ENCODE assay signal across 20 cellular contexts in the genomic region with DNA sequence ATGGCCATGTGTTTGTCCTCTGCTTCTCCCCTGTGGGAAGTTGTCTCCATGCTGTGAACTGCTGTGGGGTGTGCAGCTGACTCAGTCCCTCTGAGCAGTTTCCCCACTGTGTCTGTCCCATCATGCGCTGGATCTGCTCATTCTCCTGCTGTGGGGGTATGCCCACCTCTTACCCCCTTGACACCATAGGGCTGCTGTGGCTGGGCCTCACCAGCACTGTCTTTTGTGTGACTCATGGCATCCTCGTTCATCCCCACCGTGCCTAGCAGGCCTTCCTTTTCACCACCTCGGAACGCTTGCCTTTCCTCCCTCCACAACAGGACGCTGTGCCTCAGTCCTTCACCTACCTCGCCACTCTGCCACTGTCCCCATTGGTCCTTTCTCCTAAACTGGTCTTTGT. TPM values are rescaled to one million over a fixed set of nuclear protein-coding genes. Genes with fewer than 3 reads are reported as not detected.
DNase-seq lines count a peak whose midpoint lies in the region; ATAC-seq and FAIRE-seq lines count a peak whose summit lies in the region.
"Had no signal": no experiment of that assay in that cellular context is flagged by ENCODE, and none has a peak within 500 bp of the region (broad histone marks: within the 10 kb centered on the region; RNA-seq: fewer than 3 reads in every experiment).

No MANE protein-coding gene starts in this region.

- peak overlapping the region; percentile 82 for H3K27ac ChIP-seq in CD4-positive, CD25-positive, alpha-beta regulatory T cell (ENCODE audit: insufficient read depth, low read length, poor library complexity, severe bottlenecking)
- H3K27ac ChIP-seq in mesendoderm (ENCODE audit: low read depth, low read length), result no peak overlapping the region
- H3K27ac ChIP-seq: gastrocnemius medialis, neutrophil, sigmoid colon had no signal

- peaks cover 48% of the 10 kb centered on the region for H3K4me1 ChIP-seq in CD4-positive, CD25-positive, alpha-beta regulatory T cell (ENCODE audit: control insufficient read depth, insufficient read depth, low read length, poor library complexity, severe bottlenecking)
- no peaks in the 10 kb centered on the region for H3K4me1 ChIP-seq in mesendoderm (ENCODE audit: control insufficient read depth, low read depth, low read length)
- H3K4me1 ChIP-seq: gastrocnemius medialis, sigmoid colon had no signal

- H3K4me3 ChIP-seq in CD4-positive, CD25-positive, alpha-beta regulatory T cell (ENCODE audit: low read depth, low read length), result no peak overlapping the region
- no peak overlapping the region for H3K4me3 ChIP-seq in mesendoderm (ENCODE audit: low read length)
- H3K4me3 ChIP-seq: gastrocnemius medialis, lung, sigmoid colon had no signal

- no peak overlapping the region for H2BK120ac ChIP-seq in mesendoderm (ENCODE audit: low read depth, low read length)

- H3K23ac ChIP-seq in mesendoderm (ENCODE audit: low read length), result no peak overlapping the region

- DNase-seq in CD4-positive, CD25-positive, alpha-beta regulatory T cell, result no peak
- no peak for DNase-seq in GM19239 (ENCODE audit: insufficient read length, low spot score)
- DNase-seq in mesendoderm, result no peak
- DNase-seq in NCI-H1694 treated with DMSO at 0.1 percent for 48 hours (lab: John Stamatoyannopoulos, UW), result no peak
- DNase-seq: AML-193; gastrocnemius medialis; IMR-90; NCI-H1048; RPMI8226; sigmoid colon; stimulated activated naive CD4-positive, alpha-beta T cell had no signal

- peaks cover 15 to 59% (median 40%) of the 10 kb centered on the region in 4 donors for H3K4me1 Mint-ChIP-seq in CD4-positive, CD25-positive, alpha-beta regulatory T cell
- peaks cover 40% of the 10 kb centered on the region for H3K4me1 Mint-ChIP-seq in activated T-helper 17 cell treated with anti-CD3 and anti-CD28 coated beads, Interleukin-2, amount 50 U/mL, for 72 hours

- no peaks in the 10 kb centered on the region for H3K79me2 ChIP-seq in mesendoderm (ENCODE audit: control insufficient read depth, insufficient read depth, low read length)

- no peak overlapping the region for H3K4ac ChIP-seq in mesendoderm (ENCODE audit: low read depth, low read length)

- H2AK5ac ChIP-seq in mesendoderm (ENCODE audit: low read length), result no peak overlapping the region

- ATAC-seq in CD4-positive, CD25-positive, alpha-beta regulatory T cell (ENCODE audit: low read depth in 2 of 2), result no peak
- no peak for ATAC-seq in activated T-helper 17 cell treated with anti-CD3 and anti-CD28 coated beads, Interleukin-2, amount 50 U/mL, for 72 hours (replicated peaks)
- ATAC-seq in HG02884 (IDR thresholded peaks at IDR 0.05; ENCODE audit: unreplicated experiment) (no peak), GM18519 (IDR thresholded peaks at IDR 0.05; ENCODE audit: low FRiP score, unreplicated experiment) (no peak), GM18868 (IDR thresholded peaks at IDR 0.05; ENCODE audit: unreplicated experiment) (no peak)
- ATAC-seq: gastrocnemius medialis, HCT116 had no signal

- H3K4me2 ChIP-seq in mesendoderm (ENCODE audit: low read length), result no peak overlapping the region

- H3K18ac ChIP-seq in mesendoderm (ENCODE audit: low read length), result no peak overlapping the region

- H3K56ac ChIP-seq in mesendoderm (ENCODE audit: low read length), result peak overlapping the region; percentile 61

- no CpG with 5 or more reads among the region's 7 CpGs for WGBS in mesendoderm (ENCODE audit: extremely low coverage, insufficient coverage, low lambda C conversion rate)

- H3K27me3 Mint-ChIP-seq in CD4-positive, CD25-positive, alpha-beta regulatory T cell, result peaks cover 4% of the 10 kb centered on the region
- no peaks in the 10 kb centered on the region for H3K27me3 Mint-ChIP-seq in activated T-helper 17 cell treated with anti-CD3 and anti-CD28 coated beads, Interleukin-2, amount 50 U/mL, for 72 hours

- peak overlapping the region in 2 of 4 donors; percentile 16 to 41 for H3K4me3 Mint-ChIP-seq in CD4-positive, CD25-positive, alpha-beta regulatory T cell
- H3K4me3 Mint-ChIP-seq in activated T-helper 17 cell treated with anti-CD3 and anti-CD28 coated beads, Interleukin-2, amount 50 U/mL, for 72 hours, result peak overlapping the region; percentile 72

- H3K36me3 ChIP-seq in CD4-positive, CD25-positive, alpha-beta regulatory T cell (ENCODE audit: control insufficient read depth, insufficient read depth, low read length), result no peaks in the 10 kb centered on the region
- peaks cover 9% of the 10 kb centered on the region for H3K36me3 ChIP-seq in mesendoderm (ENCODE audit: control insufficient read depth, insufficient read depth, low read length)
- H3K36me3 ChIP-seq: gastrocnemius medialis, neutrophil had no signal

- H3K36me3 Mint-ChIP-seq in CD4-positive, CD25-positive, alpha-beta regulatory T cell, result no peaks in the 10 kb centered on the region
- H3K36me3 Mint-ChIP-seq in activated T-helper 17 cell treated with anti-CD3 and anti-CD28 coated beads, Interleukin-2, amount 50 U/mL, for 72 hours (ENCODE audit: low read depth), result no peaks in the 10 kb centered on the region

- H2BK5ac ChIP-seq in mesendoderm (ENCODE audit: low read length), result no peak overlapping the region

- H3K27ac Mint-ChIP-seq in CD4-positive, CD25-positive, alpha-beta regulatory T cell, result peak overlapping the region; percentile 77 to 92 (median 85)
- H3K27ac Mint-ChIP-seq in activated T-helper 17 cell treated with anti-CD3 and anti-CD28 coated beads, Interleukin-2, amount 50 U/mL, for 72 hours, result peak overlapping the region; percentile 90

- H4K8ac ChIP-seq in mesendoderm (ENCODE audit: low read depth, low read length), result no peak overlapping the region

- no peaks in the 10 kb centered on the region for H3K9me3 ChIP-seq in CD4-positive, CD25-positive, alpha-beta regulatory T cell (ENCODE audit: control insufficient read depth in 2 of 2, low read length in 2 of 2)
- H3K9me3 ChIP-seq: gastrocnemius medialis, neutrophil, sigmoid colon had no signal

- H3K79me1 ChIP-seq in mesendoderm (ENCODE audit: low read length), result no peaks in the 10 kb centered on the region

- H2BK15ac ChIP-seq in mesendoderm (replicated peaks; ENCODE audit: low read depth), result no peak overlapping the region

- H3K27me3 ChIP-seq in CD4-positive, CD25-positive, alpha-beta regulatory T cell (ENCODE audit: control insufficient read depth, insufficient read depth, low read length), result no peaks in the 10 kb centered on the region
- H3K27me3 ChIP-seq in mesendoderm (ENCODE audit: insufficient read depth, low read length, poor library complexity), result no peaks in the 10 kb centered on the region
- H3K27me3 ChIP-seq: gastrocnemius medialis, neutrophil, sigmoid colon had no signal

- H3K9ac ChIP-seq in mesendoderm (ENCODE audit: low read length), result no peak overlapping the region

- peaks cover 0 to 1% (median 0%) of the 10 kb centered on the region in 7 donors for H3K9me3 Mint-ChIP-seq in CD4-positive, CD25-positive, alpha-beta regulatory T cell
- peaks cover 3% of the 10 kb centered on the region for H3K9me3 Mint-ChIP-seq in activated T-helper 17 cell treated with anti-CD3 and anti-CD28 coated beads, Interleukin-2, amount 50 U/mL, for 72 hours
- H3K9me3 Mint-ChIP-seq: activated naive CD4-positive, alpha-beta T cell treated with anti-CD3 and anti-CD28 coated beads, Interleukin-2, amount 50 U/mL, for 72 hours had no signal

- no peak overlapping the region for H4K5ac ChIP-seq in mesendoderm (ENCODE audit: low read length)

- FAIRE-seq in GM19239 (lab: Jason Lieb, UNC), result peak; percentile 4
- FAIRE-seq: endothelial cell of umbilical vein had no signal

RNA-seq across cellular contexts. Expression of gene VANGL2, which starts 27.3 kb away (rescaled TPM):
- 0.07 TPM for total RNA-seq in CD4-positive, CD25-positive, alpha-beta regulatory T cell
- not detected for polyA plus RNA-seq in CD4-positive, CD25-positive, alpha-beta regulatory T cell
- total RNA-seq in activated T-helper 17 cell treated with anti-CD3 and anti-CD28 coated beads, Interleukin-2, amount 50 U/mL, for 72 hours, result not detected
- polyA plus RNA-seq in mesendoderm (2013, experiment 1 of 2), result 36.5 TPM
- polyA plus RNA-seq in mesendoderm (2013, experiment 2 of 2), result 35.7 TPM
- total RNA-seq: endothelial cell of umbilical vein had no signal
